ENCODE assay signal across 1 cellular context in the genomic region with DNA sequence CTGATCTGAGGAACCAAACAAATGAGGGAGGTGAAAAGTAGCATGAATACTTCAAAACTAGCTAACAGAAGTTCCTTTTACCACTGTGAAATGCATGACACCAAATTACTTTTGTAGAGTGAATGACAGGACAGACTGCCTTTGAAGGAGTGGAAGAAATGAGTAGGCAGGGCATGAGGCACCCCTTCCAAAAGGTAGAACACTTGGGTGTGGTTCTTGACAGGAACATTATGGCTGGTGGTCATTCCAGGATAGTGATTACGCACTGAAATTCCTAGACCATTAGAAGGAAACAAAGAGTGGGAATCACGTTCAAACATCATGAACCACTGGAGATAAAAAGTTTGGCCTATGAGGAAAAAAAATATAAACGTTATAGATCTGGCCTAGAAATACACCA.
TF ChIP-seq lines count a peak whose summit lies in the region.

No MANE protein-coding gene starts in this region.

TF ChIP-seq in GM12878, 131 proteins besides CTCF, POLR2A, EP300 and RAD21:
- TF ChIP-seq USF1 (IDR thresholded peaks at IDR 0.05; ENCODE audit: borderline replicate concordance, extremely low read length, insufficient read depth, low read depth, low read length): no peak
- no peak for TF ChIP-seq NRF1 (conservative IDR thresholded peaks at IDR 0.05; ENCODE audit: low read depth, low read length)
- TF ChIP-seq SMAD5 (IDR thresholded peaks at IDR 0.05; ENCODE audit: low read depth): no peak
- TF ChIP-seq SUZ12 (IDR thresholded peaks at IDR 0.05; ENCODE audit: unreplicated experiment): no peak
- TF ChIP-seq TARDBP (IDR thresholded peaks at IDR 0.05; ENCODE audit: borderline replicate concordance): no peak
- TF ChIP-seq, protein P1, sequence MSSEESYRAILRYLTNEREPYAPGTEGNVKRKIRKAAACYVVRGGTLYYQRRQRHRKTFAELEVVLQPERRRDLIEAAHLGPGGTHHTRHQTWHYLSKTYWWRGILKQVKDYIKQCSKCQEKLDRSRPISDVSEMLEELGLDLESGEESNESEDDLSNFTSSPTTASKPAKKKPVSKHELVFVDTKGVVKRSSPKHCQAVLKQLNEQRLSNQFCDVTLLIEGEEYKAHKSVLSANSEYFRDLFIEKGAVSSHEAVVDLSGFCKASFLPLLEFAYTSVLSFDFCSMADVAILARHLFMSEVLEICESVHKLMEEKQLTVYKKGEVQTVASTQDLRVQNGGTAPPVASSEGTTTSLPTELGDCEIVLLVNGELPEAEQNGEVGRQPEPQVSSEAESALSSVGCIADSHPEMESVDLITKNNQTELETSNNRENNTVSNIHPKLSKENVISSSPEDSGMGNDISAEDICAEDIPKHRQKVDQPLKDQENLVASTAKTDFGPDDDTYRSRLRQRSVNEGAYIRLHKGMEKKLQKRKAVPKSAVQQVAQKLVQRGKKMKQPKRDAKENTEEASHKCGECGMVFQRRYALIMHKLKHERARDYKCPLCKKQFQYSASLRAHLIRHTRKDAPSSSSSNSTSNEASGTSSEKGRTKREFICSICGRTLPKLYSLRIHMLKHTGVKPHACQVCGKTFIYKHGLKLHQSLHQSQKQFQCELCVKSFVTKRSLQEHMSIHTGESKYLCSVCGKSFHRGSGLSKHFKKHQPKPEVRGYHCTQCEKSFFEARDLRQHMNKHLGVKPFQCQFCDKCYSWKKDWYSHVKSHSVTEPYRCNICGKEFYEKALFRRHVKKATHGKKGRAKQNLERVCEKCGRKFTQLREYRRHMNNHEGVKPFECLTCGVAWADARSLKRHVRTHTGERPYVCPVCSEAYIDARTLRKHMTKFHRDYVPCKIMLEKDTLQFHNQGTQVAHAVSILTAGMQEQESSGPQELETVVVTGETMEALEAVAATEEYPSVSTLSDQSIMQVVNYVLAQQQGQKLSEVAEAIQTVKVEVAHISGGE (CRISPR knock-in tag; IDR thresholded peaks at IDR 0.05): no peak
